Comparison of ENCODE assay signal across 2 cellular contexts in the genomic region with DNA sequence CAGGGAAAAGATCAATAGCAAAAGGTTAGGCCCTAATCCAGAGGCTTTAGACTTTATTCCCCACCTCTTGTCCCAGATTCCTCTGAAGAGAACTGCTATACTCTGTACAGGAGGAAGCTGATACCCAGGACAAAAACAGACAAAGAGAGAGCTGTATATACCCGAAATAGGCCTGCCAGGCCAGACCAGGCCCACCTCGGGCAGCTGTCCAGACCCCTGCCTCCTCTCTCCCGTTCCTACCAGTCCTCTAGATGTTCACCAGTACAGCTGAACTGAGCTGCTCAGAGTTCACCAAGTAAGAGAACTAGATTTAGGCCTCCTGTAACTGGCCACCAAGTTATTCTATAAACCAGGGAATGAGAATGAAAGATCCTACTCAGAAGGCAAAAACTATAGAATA.
TF ChIP-seq lines count a peak whose summit lies in the region.

No MANE protein-coding gene starts in this region.

TF ChIP-seq in SK-N-SH, 30 proteins besides CTCF, POLR2A, EP300 and RAD21:
- TF ChIP-seq, protein P1, sequence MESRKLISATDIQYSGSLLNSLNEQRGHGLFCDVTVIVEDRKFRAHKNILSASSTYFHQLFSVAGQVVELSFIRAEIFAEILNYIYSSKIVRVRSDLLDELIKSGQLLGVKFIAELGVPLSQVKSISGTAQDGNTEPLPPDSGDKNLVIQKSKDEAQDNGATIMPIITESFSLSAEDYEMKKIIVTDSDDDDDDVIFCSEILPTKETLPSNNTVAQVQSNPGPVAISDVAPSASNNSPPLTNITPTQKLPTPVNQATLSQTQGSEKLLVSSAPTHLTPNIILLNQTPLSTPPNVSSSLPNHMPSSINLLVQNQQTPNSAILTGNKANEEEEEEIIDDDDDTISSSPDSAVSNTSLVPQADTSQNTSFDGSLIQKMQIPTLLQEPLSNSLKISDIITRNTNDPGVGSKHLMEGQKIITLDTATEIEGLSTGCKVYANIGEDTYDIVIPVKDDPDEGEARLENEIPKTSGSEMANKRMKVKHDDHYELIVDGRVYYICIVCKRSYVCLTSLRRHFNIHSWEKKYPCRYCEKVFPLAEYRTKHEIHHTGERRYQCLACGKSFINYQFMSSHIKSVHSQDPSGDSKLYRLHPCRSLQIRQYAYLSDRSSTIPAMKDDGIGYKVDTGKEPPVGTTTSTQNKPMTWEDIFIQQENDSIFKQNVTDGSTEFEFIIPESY (IDR thresholded peaks at IDR 0.05; ENCODE audit: borderline replicate concordance, low read depth), result no peak
- no peak for TF ChIP-seq GATA2 (CRISPR knock-in tag; IDR thresholded peaks at IDR 0.05)
- TF ChIP-seq SMC3 (IDR thresholded peaks at IDR 0.05; ENCODE audit: low read depth, low read length), result no peak
- no peak for TF ChIP-seq JUND (IDR thresholded peaks at IDR 0.05)
- TF ChIP-seq YY1 (IDR thresholded peaks at IDR 0.05; ENCODE audit: low read depth), result no peak
- no peak for TF ChIP-seq EZH2phosphoT487 (IDR thresholded peaks at IDR 0.05; ENCODE audit: borderline replicate concordance, low read depth)
- no peak for TF ChIP-seq MEF2A (IDR thresholded peaks at IDR 0.05; ENCODE audit: borderline replicate concordance, low read depth)

TF ChIP-seq in SK-N-SH treated with all-trans-retinoic acid at 6 μM for 48 hours, 23 proteins besides CTCF, POLR2A, EP300 and RAD21:
- TF ChIP-seq ZNF565 (CRISPR knock-in tag; conservative IDR thresholded peaks at IDR 0.05; ENCODE audit: low read depth) (no peak), GLIS3 (CRISPR knock-in tag; IDR thresholded peaks at IDR 0.05) (no peak), BACH2 (CRISPR knock-in tag; IDR thresholded peaks at IDR 0.05; ENCODE audit: borderline replicate concordance) (no peak), TOX (CRISPR knock-in tag; IDR thresholded peaks at IDR 0.05; ENCODE audit: borderline replicate concordance) (no peak), ZC3H10 (CRISPR knock-in tag; IDR thresholded peaks at IDR 0.05) (no peak), ZNF8 (CRISPR knock-in tag; IDR thresholded peaks at IDR 0.05) (no peak)
- TF ChIP-seq, protein P2, sequence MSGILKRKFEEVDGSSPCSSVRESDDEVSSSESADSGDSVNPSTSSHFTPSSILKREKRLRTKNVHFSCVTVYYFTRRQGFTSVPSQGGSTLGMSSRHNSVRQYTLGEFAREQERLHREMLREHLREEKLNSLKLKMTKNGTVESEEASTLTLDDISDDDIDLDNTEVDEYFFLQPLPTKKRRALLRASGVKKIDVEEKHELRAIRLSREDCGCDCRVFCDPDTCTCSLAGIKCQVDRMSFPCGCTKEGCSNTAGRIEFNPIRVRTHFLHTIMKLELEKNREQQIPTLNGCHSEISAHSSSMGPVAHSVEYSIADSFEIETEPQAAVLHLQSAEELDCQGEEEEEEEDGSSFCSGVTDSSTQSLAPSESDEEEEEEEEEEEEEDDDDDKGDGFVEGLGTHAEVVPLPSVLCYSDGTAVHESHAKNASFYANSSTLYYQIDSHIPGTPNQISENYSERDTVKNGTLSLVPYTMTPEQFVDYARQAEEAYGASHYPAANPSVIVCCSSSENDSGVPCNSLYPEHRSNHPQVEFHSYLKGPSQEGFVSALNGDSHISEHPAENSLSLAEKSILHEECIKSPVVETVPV (CRISPR knock-in tag; IDR thresholded peaks at IDR 0.05), result no peak
- TF ChIP-seq, protein P3, sequence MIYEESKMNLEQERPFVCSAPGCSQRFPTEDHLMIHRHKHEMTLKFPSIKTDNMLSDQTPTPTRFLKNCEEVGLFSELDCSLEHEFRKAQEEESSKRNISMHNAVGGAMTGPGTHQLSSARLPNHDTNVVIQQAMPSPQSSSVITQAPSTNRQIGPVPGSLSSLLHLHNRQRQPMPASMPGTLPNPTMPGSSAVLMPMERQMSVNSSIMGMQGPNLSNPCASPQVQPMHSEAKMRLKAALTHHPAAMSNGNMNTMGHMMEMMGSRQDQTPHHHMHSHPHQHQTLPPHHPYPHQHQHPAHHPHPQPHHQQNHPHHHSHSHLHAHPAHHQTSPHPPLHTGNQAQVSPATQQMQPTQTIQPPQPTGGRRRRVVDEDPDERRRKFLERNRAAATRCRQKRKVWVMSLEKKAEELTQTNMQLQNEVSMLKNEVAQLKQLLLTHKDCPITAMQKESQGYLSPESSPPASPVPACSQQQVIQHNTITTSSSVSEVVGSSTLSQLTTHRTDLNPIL (CRISPR knock-in tag; IDR thresholded peaks at IDR 0.05; ENCODE audit: low read depth), result no peak
